1 cellular context compared by ENCODE assay signal in genomic region chr1:19317126-19317910, GRCh38.
TF ChIP-seq lines count a peak whose summit lies in the region.

No MANE protein-coding gene starts in this region.

TF ChIP-seq in GM12878, 131 proteins besides CTCF, POLR2A, EP300 and RAD21:
- TF ChIP-seq SREBF2 (IDR thresholded peaks at IDR 0.05; ENCODE audit: low read length) (no peak), RAD51 (IDR thresholded peaks at IDR 0.05) (no peak), CBFB (IDR thresholded peaks at IDR 0.05; ENCODE audit: low read depth) (no peak), RELA (IDR thresholded peaks at IDR 0.05; ENCODE audit: borderline replicate concordance, partially characterized antibody) (no peak)
